In the genomic region with DNA sequence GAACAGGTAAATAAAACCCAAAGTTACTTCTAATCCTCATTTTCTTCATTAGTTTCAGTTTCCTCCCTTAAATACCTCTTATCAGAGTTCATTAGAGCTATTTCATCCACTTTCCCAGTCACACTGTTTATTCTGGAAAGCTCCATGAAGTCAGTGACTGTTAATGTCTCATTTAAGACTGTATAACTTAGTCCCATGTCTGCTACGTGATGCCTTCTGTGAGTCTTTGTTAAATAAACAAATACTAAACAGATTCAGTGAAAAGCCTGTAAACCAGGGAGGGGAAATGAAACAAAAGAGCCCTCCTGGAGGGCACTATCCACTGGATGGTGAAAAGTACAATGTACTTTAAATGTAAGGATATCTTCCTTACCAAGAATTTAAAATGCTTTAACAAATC, we compare ENCODE assay signal across 1 cellular context.
TF ChIP-seq lines count a peak whose summit lies in the region.

No MANE protein-coding gene starts in this region.

TF ChIP-seq in WTC11, 78 proteins besides CTCF, POLR2A, EP300 and RAD21 (continued from another document):
- no peak for TF ChIP-seq AFF4 (CRISPR knock-in tag; IDR thresholded peaks at IDR 0.05; ENCODE audit: borderline replicate concordance)
- TF ChIP-seq GRHL2 (CRISPR knock-in tag; IDR thresholded peaks at IDR 0.05; ENCODE audit: insufficient replicate concordance, severe bottlenecking), result no peak
- no peak for TF ChIP-seq KAT7 (CRISPR knock-in tag; IDR thresholded peaks at IDR 0.05; ENCODE audit: borderline replicate concordance)
- TF ChIP-seq JUN (CRISPR knock-in tag; IDR thresholded peaks at IDR 0.05), result no peak
- no peak for TF ChIP-seq ZBTB21 (CRISPR knock-in tag; IDR thresholded peaks at IDR 0.05; ENCODE audit: borderline replicate concordance)
- no peak for TF ChIP-seq MYBL2 (CRISPR knock-in tag; IDR thresholded peaks at IDR 0.05)
- TF ChIP-seq TEAD1 (CRISPR knock-in tag; IDR thresholded peaks at IDR 0.05), result no peak
